Comparison of ENCODE assay signal across 11 cellular contexts in the genomic region with DNA sequence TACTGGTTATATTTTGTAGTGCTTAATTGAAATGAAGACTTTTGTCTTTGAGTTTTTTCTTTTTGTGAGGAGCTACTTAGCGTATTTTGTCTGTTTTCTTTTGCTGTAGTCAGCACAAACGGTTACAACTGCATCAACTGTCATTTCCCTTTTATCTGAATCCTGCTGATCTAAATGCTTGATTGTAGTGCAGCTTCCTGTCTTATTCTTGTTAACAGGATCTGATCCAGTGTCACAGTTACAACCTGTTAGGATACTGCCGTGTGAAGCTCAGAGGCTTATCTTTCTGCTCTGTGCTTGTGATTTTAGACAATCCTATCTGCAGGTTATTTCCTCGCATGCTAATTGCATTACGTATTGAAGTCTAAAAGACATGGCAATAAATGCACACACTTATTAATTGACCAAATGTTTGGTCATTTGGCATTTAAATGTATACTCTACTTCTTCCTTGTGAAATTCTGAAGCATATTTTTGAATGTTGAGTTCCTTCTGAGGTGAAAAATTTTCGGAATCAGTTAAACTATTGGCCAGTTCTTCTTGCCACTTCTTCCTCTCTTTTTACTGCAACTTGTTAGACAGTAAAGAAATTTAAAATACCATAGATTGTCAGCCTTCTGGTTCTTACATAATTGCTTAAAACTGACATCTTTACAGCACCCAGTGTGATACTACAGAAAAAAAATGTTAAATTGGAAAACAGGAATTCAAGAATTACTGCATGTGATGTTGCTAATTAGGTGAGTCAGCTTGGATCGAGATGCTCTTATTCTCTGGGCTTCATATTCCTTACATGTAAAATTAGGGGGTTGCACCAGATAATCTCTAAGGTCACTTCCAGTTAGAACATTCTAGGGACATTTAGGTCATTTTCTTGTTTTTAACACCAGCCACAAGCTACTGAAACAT.
DNase-seq lines count a peak whose midpoint lies in the region; ATAC-seq, FAIRE-seq and TF ChIP-seq lines count a peak whose summit lies in the region.
"Had no signal": no experiment of that assay in that cellular context is flagged by ENCODE, and none has a peak within 500 bp of the region (broad histone marks: within the 10 kb centered on the region; RNA-seq: fewer than 3 reads in every experiment).

No MANE protein-coding gene starts in this region.

- no peak overlapping the region for H3K4me2 ChIP-seq in keratinocyte (ENCODE audit: control insufficient read depth, extremely low read depth, insufficient read depth, low read depth, low read length)

- no peak overlapping the region for H3K9ac ChIP-seq in keratinocyte (ENCODE audit: control insufficient read depth, extremely low read depth, insufficient read depth, low read length)

- DNase-seq in activated T-cell treated with anti-CD3 and anti-CD28 coated beads, Interleukin-2, amount 50 U/mL, for 24 hours: no peak
- DNase-seq in activated T-cell treated with anti-CD3 and anti-CD28 coated beads, Interleukin-2, amount 50 U/mL, for 48 hours: no peak
- DNase-seq in activated CD4-positive, alpha-beta memory T cell treated with anti-CD3 and anti-CD28 coated beads for 36 hours: no peak
- DNase-seq in keratinocyte (ENCODE audit: low read depth, low spot score) (no peak), HPDE6-E6E7 (ENCODE audit: extremely low spot score) (no peak), NCI-H1930 (lab: John Stamatoyannopoulos, UW) (no peak)
- DNase-seq: activated gamma-delta T cell, NCI-H2227 treated with DMSO at 0.1 percent for 48 hours had no signal

- intact Hi-C loops in activated CD4-positive, alpha-beta memory T cell treated with anti-CD3 and anti-CD28 coated beads for 36 hours (cut with micrococcal nuclease): loop anchor here (5.0 kb wide), 1 partner anchor 80 kb away; no protein-coding TSS in a partner anchor

- peaks cover 14% of the 10 kb centered on the region for H3K9me3 Mint-ChIP-seq in activated T-cell treated with anti-CD3 and anti-CD28 coated beads, Interleukin-2, amount 50 U/mL, for 24 hours
- peaks cover 18% of the 10 kb centered on the region for H3K9me3 Mint-ChIP-seq in activated CD4-positive, alpha-beta memory T cell treated with anti-CD3 and anti-CD28 coated beads for 36 hours

- no peaks in the 10 kb centered on the region for H3K9me1 ChIP-seq in keratinocyte (ENCODE audit: control insufficient read depth, extremely low read depth, insufficient read depth, low read length)

- H3K4me1 ChIP-seq in keratinocyte (ENCODE audit: control insufficient read depth, extremely low read depth, insufficient read depth, low read length): peaks cover 8% of the 10 kb centered on the region

- peaks cover 4% of the 10 kb centered on the region for H3K9me3 ChIP-seq in keratinocyte (ENCODE audit: control insufficient read depth, low read depth, low read length)

- no peaks in the 10 kb centered on the region for H3K27me3 ChIP-seq in keratinocyte (ENCODE audit: control insufficient read depth, extremely low read depth, insufficient read depth, low read length)

- H3K4me1 Mint-ChIP-seq in activated T-cell treated with anti-CD3 and anti-CD28 coated beads, Interleukin-2, amount 50 U/mL, for 24 hours (ENCODE audit: low read depth): peaks cover 71% of the 10 kb centered on the region
- H3K4me1 Mint-ChIP-seq in activated CD4-positive, alpha-beta memory T cell treated with anti-CD3 and anti-CD28 coated beads for 36 hours (ENCODE audit: low read depth): peaks cover 64% of the 10 kb centered on the region

- CTCF ChIA-PET in activated CD4-positive, alpha-beta memory T cell treated with anti-CD3 and anti-CD28 coated beads for 36 hours (lab: Charles Lee): interaction anchor here (0.7 to 1.6 kb wide), 5 partner anchors 8 to 28 kb away, joined by 3 to 7 read pairs (median 3); no protein-coding TSS in a partner anchor

- ATAC-seq in HG03432 (IDR thresholded peaks at IDR 0.05; ENCODE audit: unreplicated experiment): no peak
- ATAC-seq: esophagus mucosa had no signal

- H3K27me3 Mint-ChIP-seq in activated T-cell treated with anti-CD3 and anti-CD28 coated beads, Interleukin-2, amount 50 U/mL, for 24 hours: no peaks in the 10 kb centered on the region
- no peaks in the 10 kb centered on the region for H3K27me3 Mint-ChIP-seq in activated CD4-positive, alpha-beta memory T cell treated with anti-CD3 and anti-CD28 coated beads for 36 hours

- peaks cover 3% of the 10 kb centered on the region for H4K20me1 ChIP-seq in keratinocyte (ENCODE audit: control insufficient read depth, extremely low read depth, insufficient read depth, low read length)

- H3K4me3 Mint-ChIP-seq in activated T-cell treated with anti-CD3 and anti-CD28 coated beads, Interleukin-2, amount 50 U/mL, for 24 hours: no peak overlapping the region
- no peak overlapping the region for H3K4me3 Mint-ChIP-seq in activated CD4-positive, alpha-beta memory T cell treated with anti-CD3 and anti-CD28 coated beads for 36 hours

- peaks cover 82% of the 10 kb centered on the region for H3K36me3 Mint-ChIP-seq in activated T-cell treated with anti-CD3 and anti-CD28 coated beads, Interleukin-2, amount 50 U/mL, for 24 hours (ENCODE audit: low read depth)
- H3K36me3 Mint-ChIP-seq in activated CD4-positive, alpha-beta memory T cell treated with anti-CD3 and anti-CD28 coated beads for 36 hours: peaks cover 51% of the 10 kb centered on the region

- no peak overlapping the region for H2AFZ ChIP-seq in keratinocyte (ENCODE audit: control insufficient read depth, low read length)

- peaks cover 2 to 9% of the 10 kb centered on the region in 2 experiments for H3K36me3 ChIP-seq in keratinocyte (ENCODE audit: control insufficient read depth in 2 of 2, extremely low read depth in 1 of 2, insufficient read depth in 2 of 2, low read length in 2 of 2)

- dilution Hi-C loops in keratinocyte (cut with MboI; ENCODE audit: extremely low pct_ligation_motif_present, low sequenced_read_pairs): no loop called here

- no peak overlapping the region for H3K27ac ChIP-seq in keratinocyte (ENCODE audit: control insufficient read depth, insufficient read depth, low read length)
- H3K27ac ChIP-seq in temporal lobe (ENCODE audit: low read depth, low read length): peak overlapping the region; percentile 57

- FAIRE-seq in keratinocyte (lab: Jason Lieb, UNC): peak; percentile 34

- POLR2A ChIA-PET in activated CD4-positive, alpha-beta memory T cell treated with anti-CD3 and anti-CD28 coated beads for 36 hours (lab: Charles Lee): interaction anchor here (0.6 kb wide), 1 partner anchor 1671 kb away, joined by 3 read pairs; no protein-coding TSS in a partner anchor

- no peak for TF ChIP-seq CTCF in keratinocyte (optimal IDR thresholded peaks at IDR 0.05 in 1 of 3, IDR thresholded peaks at IDR 0.05 in 1 of 3, conservative IDR thresholded peaks at IDR 0.05 in 1 of 3; ENCODE audit: extremely low read depth in 1 of 3, insufficient read depth in 2 of 3, low read length in 3 of 3)

- H3K27ac Mint-ChIP-seq in activated T-cell treated with anti-CD3 and anti-CD28 coated beads, Interleukin-2, amount 50 U/mL, for 24 hours: peak overlapping the region; percentile 83
- peak overlapping the region; percentile 78 for H3K27ac Mint-ChIP-seq in activated CD4-positive, alpha-beta memory T cell treated with anti-CD3 and anti-CD28 coated beads for 36 hours

- peaks cover 68% of the 10 kb centered on the region for H3K79me2 ChIP-seq in keratinocyte (ENCODE audit: control insufficient read depth, insufficient read depth, low read length)

- no peak overlapping the region for H3K4me3 ChIP-seq in keratinocyte (ENCODE audit: control insufficient read depth in 2 of 3, extremely low read depth in 1 of 3, insufficient read depth in 2 of 3, low read depth in 1 of 3, low read length in 3 of 3)
